Comparison of ENCODE assay signal across 14 cellular contexts in the genomic region with DNA sequence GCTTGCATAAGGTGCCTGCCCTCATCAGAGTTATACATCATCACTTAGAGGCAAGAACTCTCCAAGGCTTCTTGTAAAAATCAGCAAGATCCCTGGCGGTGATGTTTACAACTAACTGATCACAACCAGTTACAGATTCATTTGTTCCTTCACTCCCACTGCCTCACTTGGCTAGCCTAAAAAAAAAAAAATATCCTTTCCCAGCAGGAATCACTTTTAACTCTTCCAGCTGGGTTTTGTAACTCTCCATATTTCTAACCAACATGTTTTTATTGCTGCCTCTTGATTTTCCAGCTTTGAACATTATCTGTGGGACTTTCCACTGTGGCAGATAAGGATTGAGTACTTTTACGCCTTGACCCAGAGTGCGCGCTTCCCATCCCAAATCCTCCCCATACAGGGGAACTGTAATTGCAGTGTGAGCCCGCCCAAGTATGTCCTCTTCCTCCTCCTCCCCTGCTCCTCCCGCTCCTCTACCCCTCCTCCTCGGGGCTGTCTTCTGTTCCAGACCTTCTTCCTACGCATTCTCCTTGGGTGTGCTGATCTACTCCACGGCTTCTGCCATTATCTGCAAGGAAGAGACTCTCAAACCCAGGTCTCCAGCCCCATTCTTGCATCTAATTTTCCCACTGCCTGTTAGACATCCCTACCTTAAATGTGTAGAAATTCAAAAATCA. TPM values are rescaled to one million over a fixed set of nuclear protein-coding genes. Genes with fewer than 3 reads are reported as not detected.
DNase-seq lines count a peak whose midpoint lies in the region; ATAC-seq and TF ChIP-seq lines count a peak whose summit lies in the region.
"Had no signal": no experiment of that assay in that cellular context is flagged by ENCODE, and none has a peak within 500 bp of the region (broad histone marks: within the 10 kb centered on the region; RNA-seq: fewer than 3 reads in every experiment).

No MANE protein-coding gene starts in this region.

- H2BK120ac ChIP-seq in H9 (ENCODE audit: low read depth, low read length, poor library complexity, severe bottlenecking), result no peak overlapping the region

- intact Hi-C loops in prostate gland (cut with DNase I), result no loop called here

- H3K9ac ChIP-seq in H9 (ENCODE audit: extremely low read depth, insufficient read length, low read length), result no peak overlapping the region

- DNase-seq in H9 (no peak), choroid plexus epithelial cell (ENCODE audit: low read depth) (peak; percentile 37), right atrium auricular region (ENCODE audit: low spot score) (no peak), prostate gland (ENCODE audit: low spot score) (peak; percentile 43), NCI-H526 (lab: John Stamatoyannopoulos, UW) (no peak)
- DNase-seq in natural killer cell treated with Interleukin-12 subunit alpha and Interleukin-12 subunit beta and Interleukin-15 and Interleukin-18, amount 100 ng/mL, for 72 hours (ENCODE audit: low spot score), result no peak
- DNase-seq: activated CD4-positive, alpha-beta T cell treated with anti-CD3 and anti-CD28 coated beads, Interleukin-2, amount 10 ng/mL, durations not matched to agents 7 days and 5 days; kidney glomerular epithelial cell; naive thymus-derived CD8-positive, alpha-beta T cell; NCI-H2081 treated with DMSO at 0.1 percent for 48 hours; NCI-H774; small intestine had no signal

- H4K5ac ChIP-seq in H9 (ENCODE audit: insufficient read length, low read depth, low read length), result no peak overlapping the region

- TF ChIP-seq POLR2A in prostate gland (IDR thresholded peaks at IDR 0.05), result no peak

- peaks cover 31 to 86% (median 71%) of the 10 kb centered on the region in 3 experiments; a peak in 6 of 7 replicates for H3K36me3 Mint-ChIP-seq in H9 (ENCODE audit: insufficient read depth in 1 of 3, low read depth in 3 of 3)
- H3K36me3 Mint-ChIP-seq in natural killer cell treated with Interleukin-12 subunit alpha and Interleukin-12 subunit beta and Interleukin-15 and Interleukin-18, amount 100 ng/mL, for 72 hours, result peaks cover 7% of the 10 kb centered on the region

- no peak overlapping the region for H3K14ac ChIP-seq in H9 (ENCODE audit: insufficient read depth, low read length)

- H3K9me3 Mint-ChIP-seq in H9, result no peaks in the 10 kb centered on the region
- no peaks in the 10 kb centered on the region for H3K9me3 Mint-ChIP-seq in natural killer cell treated with Interleukin-12 subunit alpha and Interleukin-12 subunit beta and Interleukin-15 and Interleukin-18, amount 100 ng/mL, for 72 hours
- H3K9me3 Mint-ChIP-seq: activated CD4-positive, alpha-beta T cell treated with anti-CD3 and anti-CD28 coated beads, Interleukin-2, amount 10 ng/mL, durations not matched to agents 7 days and 5 days; naive thymus-derived CD8-positive, alpha-beta T cell had no signal

- no peaks in the 10 kb centered on the region for H3K27me3 ChIP-seq in H9 (ENCODE audit: insufficient read depth, low read length)
- H3K27me3 ChIP-seq in right atrium auricular region, result no peaks in the 10 kb centered on the region
- no peaks in the 10 kb centered on the region for H3K27me3 ChIP-seq in prostate gland (replicated peaks; ENCODE audit: insufficient read depth)

- peaks cover 9 to 12% of the 10 kb centered on the region in 2 experiments for H3K4me1 Mint-ChIP-seq in H9
- peaks cover 4 to 7% of the 10 kb centered on the region in 2 donors for H3K4me1 Mint-ChIP-seq in natural killer cell treated with Interleukin-12 subunit alpha and Interleukin-12 subunit beta and Interleukin-15 and Interleukin-18, amount 100 ng/mL, for 72 hours (ENCODE audit: low read depth in 2 of 2)

- H2BK12ac ChIP-seq in H9 (ENCODE audit: insufficient read length, low read depth, low read length), result no peak overlapping the region

- no peak overlapping the region for H3K4me3 Mint-ChIP-seq in H9
- H3K4me3 Mint-ChIP-seq in natural killer cell treated with Interleukin-12 subunit alpha and Interleukin-12 subunit beta and Interleukin-15 and Interleukin-18, amount 100 ng/mL, for 72 hours, result no peak overlapping the region
- H3K4me3 Mint-ChIP-seq: activated CD4-positive, alpha-beta T cell treated with anti-CD3 and anti-CD28 coated beads, Interleukin-2, amount 10 ng/mL, durations not matched to agents 7 days and 5 days; naive thymus-derived CD8-positive, alpha-beta T cell had no signal

- no peak overlapping the region for H3K18ac ChIP-seq in H9 (ENCODE audit: insufficient read length, low read depth, low read length)

- no peak overlapping the region for H2BK5ac ChIP-seq in H9 (ENCODE audit: insufficient read length, low read length)

- no peak for ATAC-seq in HG02938 (IDR thresholded peaks at IDR 0.05; ENCODE audit: unreplicated experiment)
- no peak for ATAC-seq in GM21423 (IDR thresholded peaks at IDR 0.05; ENCODE audit: unreplicated experiment)
- no peak for ATAC-seq in natural killer cell treated with Interleukin-12 subunit alpha and Interleukin-12 subunit beta and Interleukin-15 and Interleukin-18, amount 100 ng/mL, for 72 hours
- ATAC-seq: naive thymus-derived CD8-positive, alpha-beta T cell had no signal

- no peaks in the 10 kb centered on the region for H4K20me1 ChIP-seq in H9 (ENCODE audit: control insufficient read depth, insufficient read depth, insufficient read length)

- no peaks in the 10 kb centered on the region for H3K79me1 ChIP-seq in H9 (ENCODE audit: insufficient read depth, low read depth, low read length, poor library complexity, severe bottlenecking)

- no peak overlapping the region for H3K4ac ChIP-seq in H9 (ENCODE audit: low read depth, low read length)

- no peak overlapping the region for H2AK5ac ChIP-seq in H9 (ENCODE audit: insufficient read length, low read length)

- TF ChIP-seq CTCF in H9 (conservative IDR thresholded peaks at IDR 0.05) (no peak), choroid plexus epithelial cell (conservative IDR thresholded peaks at IDR 0.05; ENCODE audit: low read depth, low read length) (no peak), right atrium auricular region (IDR thresholded peaks at IDR 0.05) (no peak), prostate gland (IDR thresholded peaks at IDR 0.05) (no peak)

- H3K9me3 ChIP-seq in H9 (ENCODE audit: control insufficient read depth, low read depth, low read length), result no peaks in the 10 kb centered on the region
- H3K9me3 ChIP-seq in right atrium auricular region, result no peaks in the 10 kb centered on the region
- no peaks in the 10 kb centered on the region for H3K9me3 ChIP-seq in prostate gland

- no peaks in the 10 kb centered on the region for H3K79me2 ChIP-seq in H9 (ENCODE audit: insufficient read depth, low read length)

- H3K36me3 ChIP-seq in right atrium auricular region (peaks cover 58% of the 10 kb centered on the region), prostate gland (peaks cover 0 to 7% of the 10 kb centered on the region in 2 donors)

- H3K56ac ChIP-seq in H9 (ENCODE audit: insufficient read length, low read depth, low read length), result no peak overlapping the region

- H3K23me2 ChIP-seq in H9 (ENCODE audit: insufficient read length, low read depth, low read length, poor library complexity, severe bottlenecking), result no peaks in the 10 kb centered on the region

- no peak overlapping the region for H4K8ac ChIP-seq in H9 (replicated peaks; ENCODE audit: insufficient read length, low read depth, low read length)

- 0 out of 2 replicates have a peak, but pooled peaks cover 4% of the 10 kb centered on the region for H3K4me1 ChIP-seq in H9 (ENCODE audit: insufficient read depth, low read length)
- H3K4me1 ChIP-seq in right atrium auricular region, result peaks cover 0 to 6% of the 10 kb centered on the region in 2 donors
- peaks cover 7% of the 10 kb centered on the region for H3K4me1 ChIP-seq in prostate gland (replicated peaks)

- no CpG with 5 or more reads among the region's 9 CpGs for WGBS in H9 (ENCODE audit: extremely low coverage, insufficient read length, low lambda C conversion rate)
- WGBS in prostate gland, result 17% methylated on average over 9 of the region's 9 CpGs

- H3K27me3 Mint-ChIP-seq in H9 (ENCODE audit: low read depth), result no peaks in the 10 kb centered on the region
- no peaks in the 10 kb centered on the region for H3K27me3 Mint-ChIP-seq in natural killer cell treated with Interleukin-12 subunit alpha and Interleukin-12 subunit beta and Interleukin-15 and Interleukin-18, amount 100 ng/mL, for 72 hours
- H3K27me3 Mint-ChIP-seq: activated CD4-positive, alpha-beta T cell treated with anti-CD3 and anti-CD28 coated beads, Interleukin-2, amount 10 ng/mL, durations not matched to agents 7 days and 5 days; naive thymus-derived CD8-positive, alpha-beta T cell had no signal

- no peak overlapping the region for H3K27ac ChIP-seq in H9 (ENCODE audit: insufficient read length, low read depth, low read length)
- peak overlapping the region; percentile 35 to 51 for H3K27ac ChIP-seq in right atrium auricular region
- peak overlapping the region; percentile 64 for H3K27ac ChIP-seq in prostate gland

- no peak overlapping the region for H2BK20ac ChIP-seq in H9 (ENCODE audit: low read depth, low read length, poor library complexity, severe bottlenecking)

- no peak overlapping the region for H2AFZ ChIP-seq in H9 (ENCODE audit: low read length)

- H3T11ph ChIP-seq in H9 (ENCODE audit: low read length), result no peak overlapping the region

- no peak overlapping the region for H4K91ac ChIP-seq in H9 (ENCODE audit: insufficient read length, low read depth, low read length)

- H3K23ac ChIP-seq in H9 (ENCODE audit: insufficient read length, low read depth, low read length), result no peak overlapping the region

- H3K4me2 ChIP-seq in H9 (ENCODE audit: insufficient read depth, insufficient read length, low read length), result no peak overlapping the region

- H2BK15ac ChIP-seq in H9 (ENCODE audit: low read depth, low read length), result no peak overlapping the region

- H3K4me3 ChIP-seq in choroid plexus epithelial cell (ENCODE audit: low read depth, low read length) (no peak overlapping the region), right atrium auricular region (no peak overlapping the region), prostate gland (no peak overlapping the region)

- peak overlapping the region; percentile 28 to 98 (median 88); a peak in 6 of 7 replicates for H3K27ac Mint-ChIP-seq in H9
- no peak overlapping the region for H3K27ac Mint-ChIP-seq in natural killer cell treated with Interleukin-12 subunit alpha and Interleukin-12 subunit beta and Interleukin-15 and Interleukin-18, amount 100 ng/mL, for 72 hours
- H3K27ac Mint-ChIP-seq: activated CD4-positive, alpha-beta T cell treated with anti-CD3 and anti-CD28 coated beads, Interleukin-2, amount 10 ng/mL, durations not matched to agents 7 days and 5 days had no signal

RNA-seq across cellular contexts. Expression of gene CYB5D2, which starts 43.4 kb away (rescaled TPM):
- total RNA-seq in H9 (2021) (7.8 and 8.4 TPM in 2 replicates), right atrium auricular region (10 to 100 TPM; 15.4 to 23.9 TPM), prostate gland (10 to 100 TPM; 42.8 to 62.9 TPM)
- 10 to 100 TPM in 1 of 2 donors, 1 to 10 TPM in 1; 7.2 to 13.2 TPM for total RNA-seq in natural killer cell treated with Interleukin-12 subunit alpha and Interleukin-12 subunit beta and Interleukin-15 and Interleukin-18, amount 100 ng/mL, for 72 hours

RNA-seq across cellular contexts. Expression of gene ZZEF1, which starts 43.6 kb away (rescaled TPM):
- total RNA-seq in H9 (2021) (17.4 and 22.1 TPM in 2 replicates), right atrium auricular region (10 to 100 TPM; 31.7 to 33.6 TPM), prostate gland (10 to 100 TPM; 34.0 to 73.8 TPM)
- 10 to 100 TPM; 65.0 to 96.3 TPM for total RNA-seq in natural killer cell treated with Interleukin-12 subunit alpha and Interleukin-12 subunit beta and Interleukin-15 and Interleukin-18, amount 100 ng/mL, for 72 hours

Comparison
In these comparisons a context has a peak if more than half of its experiments do, and no peak if none do; other contexts are left out.
1. DNase-seq: peak in choroid plexus epithelial cell (single experiment) and prostate gland (single experiment); none in H9 (single experiment), right atrium auricular region (single experiment), NCI-H526 (0 of 2) and natural killer cell treated with Interleukin-12 subunit alpha and Interleukin-12 subunit beta and Interleukin-15 and Interleukin-18, amount 100 ng/mL, for 72 hours (single experiment).
2. H3K27ac Mint-ChIP-seq: peak in H9 (3 of 3); none in natural killer cell treated with Interleukin-12 subunit alpha and Interleukin-12 subunit beta and Interleukin-15 and Interleukin-18, amount 100 ng/mL, for 72 hours (0 of 2).